ENCODE assay signal across 1 cellular context in genomic region chr16:86291491-86291890, GRCh38.
TF ChIP-seq lines count a peak whose summit lies in the region.

No MANE protein-coding gene starts in this region.

TF ChIP-seq in IMR-90, 13 proteins besides CTCF, POLR2A, EP300 and RAD21:
- TF ChIP-seq CEBPB (IDR thresholded peaks at IDR 0.05; ENCODE audit: low read depth, low read length) = no peak
- TF ChIP-seq ELK1 (IDR thresholded peaks at IDR 0.05; ENCODE audit: borderline replicate concordance, low read depth, low read length) = no peak
- no peak for TF ChIP-seq MAFK (IDR thresholded peaks at IDR 0.05; ENCODE audit: low read depth, low read length)
TF ChIP-seq in IMR-90: peak in this region for 0.
